Comparison of ENCODE assay signal across 23 cellular contexts in the genomic region with DNA sequence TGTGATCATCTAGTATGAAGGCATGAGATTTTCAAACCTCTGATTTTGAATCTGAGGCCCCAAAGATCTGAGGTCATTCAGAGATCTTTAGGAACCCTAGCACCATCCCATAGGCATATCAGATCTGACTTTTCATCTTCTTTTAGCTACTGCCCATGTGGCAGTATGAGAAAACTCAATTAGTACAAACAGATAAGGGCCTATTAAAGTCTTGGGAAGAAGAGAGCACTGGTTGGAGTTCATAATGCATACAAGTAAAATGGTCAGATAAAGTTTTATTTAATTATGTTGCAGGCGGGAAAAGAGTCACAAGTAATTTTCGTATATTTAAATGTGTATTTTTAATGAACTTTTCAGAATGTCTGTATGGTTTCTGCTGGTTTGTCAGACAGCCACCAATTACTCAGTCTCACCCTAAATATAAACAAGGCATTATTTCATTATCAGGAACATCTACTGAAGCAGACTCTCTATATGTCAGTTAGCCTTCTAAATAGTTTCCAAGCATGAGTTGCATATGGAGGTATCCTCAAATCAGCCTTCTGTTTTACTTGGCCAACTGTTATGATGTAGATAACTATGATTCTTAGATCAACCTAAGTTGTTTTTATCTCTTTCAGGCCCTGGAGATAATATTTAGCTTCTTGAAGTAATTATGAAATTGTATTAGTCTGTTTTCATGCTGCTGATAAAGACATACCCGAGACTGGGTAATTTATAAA.
"Had no signal": no experiment of that assay in that cellular context is flagged by ENCODE, and none has a peak within 500 bp of the region (broad histone marks: within the 10 kb centered on the region; RNA-seq: fewer than 3 reads in every experiment).

No MANE protein-coding gene starts in this region.

- H3K9me3 Mint-ChIP-seq: dendritic cell treated with granulocyte-macrophage colony-stimulating factor and Interleukin-4, amounts not matched to agents 40 ng/mL and 50 ng/mL, for 4 days; effector memory CD8-positive, alpha-beta T cell; endodermal cell; naive thymus-derived CD4-positive, alpha-beta T cell had no signal

- H3K27ac Mint-ChIP-seq: dendritic cell treated with granulocyte-macrophage colony-stimulating factor and Interleukin-4, amounts not matched to agents 40 ng/mL and 50 ng/mL, for 4 days; effector memory CD8-positive, alpha-beta T cell; endodermal cell; naive thymus-derived CD4-positive, alpha-beta T cell had no signal

- H3K9me3 ChIP-seq: esophagus squamous epithelium, gastrocnemius medialis, heart right ventricle, left lung, lower lobe of right lung had no signal

- H3K36me3 Mint-ChIP-seq: naive thymus-derived CD4-positive, alpha-beta T cell had no signal

- ATAC-seq: effector memory CD8-positive, alpha-beta T cell; esophagus mucosa; gastrocnemius medialis; heart right ventricle; left cardiac atrium; left lung; left ventricle myocardium superior; lower lobe of right lung; naive thymus-derived CD4-positive, alpha-beta T cell had no signal

- H3K27me3 Mint-ChIP-seq: dendritic cell treated with granulocyte-macrophage colony-stimulating factor and Interleukin-4, amounts not matched to agents 40 ng/mL and 50 ng/mL, for 4 days had no signal

- H3K4me3 Mint-ChIP-seq: dendritic cell treated with granulocyte-macrophage colony-stimulating factor and Interleukin-4, amounts not matched to agents 40 ng/mL and 50 ng/mL, for 4 days; effector memory CD8-positive, alpha-beta T cell; endodermal cell; naive thymus-derived CD4-positive, alpha-beta T cell had no signal

- H3K27ac ChIP-seq: epithelial cell of prostate, esophagus squamous epithelium, gastrocnemius medialis, heart right ventricle, left lung, lower lobe of right lung had no signal

- H3K36me3 ChIP-seq: esophagus squamous epithelium, gastrocnemius medialis, heart right ventricle, left lung, lower lobe of right lung had no signal

- DNase-seq: cortex of kidney; effector CD8-positive, alpha-beta T cell; effector memory CD8-positive, alpha-beta T cell; endodermal cell; erythroblast; esophagus squamous epithelium; foreskin fibroblast; foreskin melanocyte; gastrocnemius medialis; glutamatergic neuron; head of caudate nucleus; heart right ventricle; hippocampal formation; left cardiac atrium; left lung; left ventricle myocardium superior; lower lobe of right lung; mesenchymal stem cell; midbrain; naive thymus-derived CD4-positive, alpha-beta T cell had no signal
